Comparison of ENCODE assay signal across 14 cellular contexts in genomic region chr5:13510616-13511015, GRCh38.
"Had no signal": no experiment of that assay in that cellular context is flagged by ENCODE, and none has a peak within 500 bp of the region (broad histone marks: within the 10 kb centered on the region; RNA-seq: fewer than 3 reads in every experiment).

No MANE protein-coding gene starts in this region.

- H3K27ac Mint-ChIP-seq: activated CD4-positive, alpha-beta memory T cell treated with anti-CD3 and anti-CD28 coated beads, Interleukin-2, amount 10 ng/mL, durations not matched to agents 7 days and 5 days; activated naive CD4-positive, alpha-beta T cell treated with anti-CD3 and anti-CD28 coated beads, Interleukin-2, amount 50 U/mL, for 72 hours; natural killer cell treated with Interleukin-12 subunit alpha and Interleukin-12 subunit beta and Interleukin-15 and Interleukin-18, amount 100 ng/mL, for 72 hours had no signal

- H3K4me1 ChIP-seq: colonic mucosa had no signal

- H3K4me1 Mint-ChIP-seq: activated CD4-positive, alpha-beta memory T cell treated with anti-CD3 and anti-CD28 coated beads, Interleukin-2, amount 10 ng/mL, durations not matched to agents 7 days and 5 days had no signal

- H3K27ac ChIP-seq: colonic mucosa, thoracic aorta had no signal

- H3K4me3 Mint-ChIP-seq: activated CD4-positive, alpha-beta memory T cell treated with anti-CD3 and anti-CD28 coated beads, Interleukin-2, amount 10 ng/mL, durations not matched to agents 7 days and 5 days; natural killer cell treated with Interleukin-12 subunit alpha and Interleukin-12 subunit beta and Interleukin-15 and Interleukin-18, amount 100 ng/mL, for 72 hours had no signal

- H3K36me3 ChIP-seq: colonic mucosa, thoracic aorta had no signal

- H3K27me3 ChIP-seq: colonic mucosa had no signal

- H3K27me3 Mint-ChIP-seq: activated CD4-positive, alpha-beta memory T cell treated with anti-CD3 and anti-CD28 coated beads, Interleukin-2, amount 10 ng/mL, durations not matched to agents 7 days and 5 days; natural killer cell treated with Interleukin-12 subunit alpha and Interleukin-12 subunit beta and Interleukin-15 and Interleukin-18, amount 100 ng/mL, for 72 hours had no signal

- DNase-seq: activated CD4-positive, alpha-beta memory T cell treated with anti-CD3 and anti-CD28 coated beads, Interleukin-2, amount 10 ng/mL, durations not matched to agents 7 days and 5 days; activated CD4-positive, alpha-beta T cell treated with anti-CD3 and anti-CD28 coated beads for 4 hours; activated gamma-delta T cell; activated T-cell treated with anti-CD3 and anti-CD28 coated beads, Interleukin-2, amount 50 U/mL, for 48 hours; central memory CD4-positive, alpha-beta T cell; colonic mucosa; foreskin fibroblast; glutamatergic neuron; nucleus accumbens; posterior cingulate gyrus; right cardiac atrium had no signal

- H3K4me3 ChIP-seq: colonic mucosa, thoracic aorta had no signal

- H3K9me3 ChIP-seq: colonic mucosa, thoracic aorta had no signal

- H3K36me3 Mint-ChIP-seq: activated naive CD4-positive, alpha-beta T cell treated with anti-CD3 and anti-CD28 coated beads, Interleukin-2, amount 50 U/mL, for 72 hours; natural killer cell treated with Interleukin-12 subunit alpha and Interleukin-12 subunit beta and Interleukin-15 and Interleukin-18, amount 100 ng/mL, for 72 hours had no signal

- ATAC-seq: activated naive CD4-positive, alpha-beta T cell treated with anti-CD3 and anti-CD28 coated beads, Interleukin-2, amount 50 U/mL, for 72 hours; natural killer cell treated with Interleukin-12 subunit alpha and Interleukin-12 subunit beta and Interleukin-15 and Interleukin-18, amount 100 ng/mL, for 72 hours; right cardiac atrium had no signal
